8 cellular contexts compared by ENCODE assay signal in genomic region chr15:73685561-73685960, GRCh38. TPM values are rescaled to one million over a fixed set of nuclear protein-coding genes. Genes with fewer than 3 reads are reported as not detected.
A peak's percentile ranks its signal among the peaks of the same experiment; 100 is the strongest.
DNase-seq lines count a peak whose midpoint lies in the region; ATAC-seq and TF ChIP-seq lines count a peak whose summit lies in the region.

No MANE protein-coding gene starts in this region.

- H3K4me3 ChIP-seq in fibroblast of villous mesenchyme (ENCODE audit: low read depth, low read length) (peak overlapping the region; percentile 87), rectal smooth muscle tissue (ENCODE audit: low read length) (peak overlapping the region; percentile 75)

- H3K4me3 Mint-ChIP-seq in stimulated activated naive CD8-positive, alpha-beta T cell treated with anti-CD3 and anti-CD28 coated beads, Interleukin-15, amount 100 ng/mL, for 72 hours = peak overlapping the region in 1 of 2 donors; percentile 4

- no peak for TF ChIP-seq CTCF in fibroblast of villous mesenchyme (IDR thresholded peaks at IDR 0.05; ENCODE audit: insufficient read depth, low read depth, low read length)

- in situ Hi-C loops in G401 (cut with HindIII; ENCODE audit: low sequenced_read_pairs) = loop anchor here (10.0 kb wide), 1 partner anchor 71 kb away; no protein-coding TSS in a partner anchor

- no peak overlapping the region for H3K9ac ChIP-seq in rectal smooth muscle tissue (ENCODE audit: low read length)

- no peak overlapping the region for H3K27ac Mint-ChIP-seq in stimulated activated naive CD8-positive, alpha-beta T cell treated with anti-CD3 and anti-CD28 coated beads, Interleukin-15, amount 100 ng/mL, for 72 hours

- DNase-seq in G401 (ENCODE audit: low spot score) (peak; percentile 19), fibroblast of villous mesenchyme (ENCODE audit: low read depth) (peak; percentile 44), HUDEP-2 (lab: John Stamatoyannopoulos, UW; ENCODE audit: unreplicated experiment in 76 of 76) (no peak), iPS-NIHi11 (ENCODE audit: low spot score) (no peak)
- DNase-seq in stimulated activated naive CD8-positive, alpha-beta T cell treated with anti-CD3 and anti-CD28 coated beads, Interleukin-15, amount 100 ng/mL, for 72 hours = no peak

- no peaks in the 10 kb centered on the region for H3K36me3 ChIP-seq in rectal smooth muscle tissue (ENCODE audit: control insufficient read depth, insufficient read depth, low read length)

- H3K4me1 ChIP-seq in rectal smooth muscle tissue (ENCODE audit: control insufficient read depth, insufficient read depth, low read length) = peaks cover 8% of the 10 kb centered on the region

- peaks cover 21% of the 10 kb centered on the region for H3K4me1 Mint-ChIP-seq in stimulated activated naive CD8-positive, alpha-beta T cell treated with anti-CD3 and anti-CD28 coated beads, Interleukin-15, amount 100 ng/mL, for 72 hours

- peaks cover 73% of the 10 kb centered on the region for H3K27me3 Mint-ChIP-seq in stimulated activated naive CD8-positive, alpha-beta T cell treated with anti-CD3 and anti-CD28 coated beads, Interleukin-15, amount 100 ng/mL, for 72 hours

- H3K27ac ChIP-seq in rectal smooth muscle tissue (ENCODE audit: low read depth, low read length) = no peak overlapping the region

- ATAC-seq in SK-N-SH treated with all-trans-retinoic acid at 6 μM for 48 hours = peak; percentile 3; the same call in 2 of the 3 replicates
- no peak for ATAC-seq in stimulated activated naive CD8-positive, alpha-beta T cell treated with anti-CD3 and anti-CD28 coated beads, Interleukin-15, amount 100 ng/mL, for 72 hours
- ATAC-seq in GM21529 (IDR thresholded peaks at IDR 0.05; ENCODE audit: unreplicated experiment) = no peak

- no peaks in the 10 kb centered on the region for H3K27me3 ChIP-seq in rectal smooth muscle tissue (ENCODE audit: control insufficient read depth, insufficient read depth, low read length)

- H3K9me3 Mint-ChIP-seq in stimulated activated naive CD8-positive, alpha-beta T cell treated with anti-CD3 and anti-CD28 coated beads, Interleukin-15, amount 100 ng/mL, for 72 hours = no peaks in the 10 kb centered on the region

TF ChIP-seq in SK-N-SH treated with all-trans-retinoic acid at 6 μM for 48 hours, 23 proteins besides CTCF, POLR2A, EP300 and RAD21:
- TF ChIP-seq CREB5 (CRISPR knock-in tag; IDR thresholded peaks at IDR 0.05; ENCODE audit: low read depth) (no peak), TSHZ2 (CRISPR knock-in tag; IDR thresholded peaks at IDR 0.05) (no peak), ZFP30 (CRISPR knock-in tag; IDR thresholded peaks at IDR 0.05) (no peak), ESRRG (CRISPR knock-in tag; IDR thresholded peaks at IDR 0.05) (no peak), OSR1 (CRISPR knock-in tag; IDR thresholded peaks at IDR 0.05) (no peak), CSDC2 (CRISPR knock-in tag; IDR thresholded peaks at IDR 0.05) (no peak), TCF4 (CRISPR knock-in tag; IDR thresholded peaks at IDR 0.05; ENCODE audit: borderline replicate concordance) (no peak), ARNTL (CRISPR knock-in tag; IDR thresholded peaks at IDR 0.05; ENCODE audit: borderline replicate concordance, low read depth) (no peak), BACH2 (CRISPR knock-in tag; IDR thresholded peaks at IDR 0.05; ENCODE audit: borderline replicate concordance) (no peak), GLIS3 (CRISPR knock-in tag; IDR thresholded peaks at IDR 0.05) (no peak), CSRNP3 (CRISPR knock-in tag; IDR thresholded peaks at IDR 0.05) (no peak), TOX (CRISPR knock-in tag; IDR thresholded peaks at IDR 0.05; ENCODE audit: borderline replicate concordance) (no peak), POU6F1 (CRISPR knock-in tag; IDR thresholded peaks at IDR 0.05; ENCODE audit: borderline replicate concordance, low read depth) (no peak), ZC3H10 (CRISPR knock-in tag; IDR thresholded peaks at IDR 0.05) (no peak), ISL1 (CRISPR knock-in tag; IDR thresholded peaks at IDR 0.05) (no peak), RARB (CRISPR knock-in tag; IDR thresholded peaks at IDR 0.05) (no peak), ZFP3 (CRISPR knock-in tag; IDR thresholded peaks at IDR 0.05) (no peak)

RNA-seq across cellular contexts. Expression of gene CD276, which starts 1.4 kb away (rescaled TPM):
- 85.5 and 108 TPM in 2 replicates for total RNA-seq in G401 (2014; rRNA removed; shearing (Covaris generic))
- 81.2 and 93.4 TPM in 2 replicates for total RNA-seq in fibroblast of villous mesenchyme

RNA-seq across cellular contexts. Expression of gene NPTN, which starts 52.4 kb away (rescaled TPM):
- 74.7 and 82.0 TPM in 2 replicates for total RNA-seq in G401 (2014; rRNA removed; shearing (Covaris generic))
- 137 and 146 TPM in 2 replicates for total RNA-seq in fibroblast of villous mesenchyme

Comparison
In these comparisons a context has a peak if more than half of its experiments do, and no peak if none do; other contexts are left out.
1. DNase-seq: peak in G401 (single experiment) and fibroblast of villous mesenchyme (single experiment); none in stimulated activated naive CD8-positive, alpha-beta T cell treated with anti-CD3 and anti-CD28 coated beads, Interleukin-15, amount 100 ng/mL, for 72 hours (0 of 2), HUDEP-2 (0 of 76) and iPS-NIHi11 (single experiment).